Comparison of ENCODE assay signal across 25 cellular contexts in genomic region chr2:103172821-103173220, GRCh38.
"Had no signal": no experiment of that assay in that cellular context is flagged by ENCODE, and none has a peak within 500 bp of the region (broad histone marks: within the 10 kb centered on the region; RNA-seq: fewer than 3 reads in every experiment).

No MANE protein-coding gene starts in this region.

- FAIRE-seq: colon, endothelial cell of umbilical vein, frontal cortex, kidney had no signal

- H3K27ac Mint-ChIP-seq: immature natural killer cell; naive thymus-derived CD4-positive, alpha-beta T cell had no signal

- H3K4me1 ChIP-seq: esophagus muscularis mucosa, foreskin keratinocyte, gastroesophageal sphincter, heart left ventricle, left lung, lower lobe of right lung had no signal

- H3K4me3 ChIP-seq: coronary artery, dorsolateral prefrontal cortex, esophagus muscularis mucosa, gastroesophageal sphincter, heart left ventricle, hepatocyte, left lung, lower lobe of right lung had no signal

- ATAC-seq: foreskin keratinocyte; gastroesophageal sphincter; heart left ventricle; left cardiac atrium; left lung; left ventricle myocardium superior; lower lobe of right lung; naive thymus-derived CD4-positive, alpha-beta T cell had no signal

- H3K9me3 ChIP-seq: esophagus muscularis mucosa, gastroesophageal sphincter, heart left ventricle, left lung, lower lobe of right lung had no signal

- H3K4me3 Mint-ChIP-seq: immature natural killer cell; naive thymus-derived CD4-positive, alpha-beta T cell had no signal

- H3K36me3 ChIP-seq: esophagus muscularis mucosa, gastroesophageal sphincter, heart left ventricle, left lung, lower lobe of right lung had no signal

- H3K27me3 ChIP-seq: esophagus muscularis mucosa, foreskin keratinocyte, hepatocyte, left lung had no signal

- DNase-seq: dermis blood vessel endothelial cell; dorsolateral prefrontal cortex; effector CD4-positive, alpha-beta T cell; effector memory CD4-positive, alpha-beta T cell; foreskin keratinocyte; heart left ventricle; hypothalamus; immature natural killer cell; islet precursor cell; kidney; kidney glomerular epithelial cell; left cardiac atrium; left lung; left ventricle myocardium superior; lower lobe of right lung; mesendoderm; midbrain; naive thymus-derived CD4-positive, alpha-beta T cell had no signal

- H3K4me2 ChIP-seq: hepatocyte had no signal

- H2AFZ ChIP-seq: hepatocyte had no signal

- H3K36me3 Mint-ChIP-seq: immature natural killer cell had no signal

- H3K27ac ChIP-seq: coronary artery, dorsolateral prefrontal cortex, esophagus muscularis mucosa, foreskin keratinocyte, gastroesophageal sphincter, heart left ventricle, hepatocyte, left lung, lower lobe of right lung had no signal
